Comparison of ENCODE assay signal across 18 cellular contexts in genomic region chr11:66008468-66009101, GRCh38. TPM values are rescaled to one million over a fixed set of nuclear protein-coding genes. Genes with fewer than 3 reads are reported as not detected.
A peak's percentile ranks its signal among the peaks of the same experiment; 100 is the strongest.
DNase-seq lines count a peak whose midpoint lies in the region; ATAC-seq, FAIRE-seq and TF ChIP-seq lines count a peak whose summit lies in the region.
"Had no signal": no experiment of that assay in that cellular context is flagged by ENCODE, and none has a peak within 500 bp of the region (broad histone marks: within the 10 kb centered on the region; RNA-seq: fewer than 3 reads in every experiment).

No MANE protein-coding gene starts in this region.

- peaks cover 0 to 4% of the 10 kb centered on the region in 2 experiments for H4K20me1 ChIP-seq in H1 (replicated peaks in 1 of 2; ENCODE audit: control insufficient read depth in 1 of 2, insufficient read depth in 2 of 2, low read length in 2 of 2)

- H2BK12ac ChIP-seq in H1 (ENCODE audit: low read depth, low read length): no peak overlapping the region; the same call in 1 of the 2 replicates

- H2AFZ ChIP-seq in H1 (ENCODE audit: low read length): no peak overlapping the region

- H3K79me1 ChIP-seq in H1 (ENCODE audit: low read depth, low read length): peaks cover 5% of the 10 kb centered on the region

- H4K91ac ChIP-seq in H1 (replicated peaks; ENCODE audit: insufficient read length, low read length): no peak overlapping the region

- TF ChIP-seq CTCF in H1 (IDR thresholded peaks at IDR 0.05; ENCODE audit: control extremely low read depth in 1 of 3, insufficient read depth in 1 of 3, low read depth in 1 of 3, low read length in 3 of 3): no peak

- no peak for TF ChIP-seq RAD21 in H1 (IDR thresholded peaks at IDR 0.05 in 1 of 2, conservative IDR thresholded peaks at IDR 0.05 in 1 of 2; ENCODE audit: low read depth in 2 of 2, low read length in 2 of 2)

- H2AK5ac ChIP-seq in H1 (ENCODE audit: low read depth, low read length): no peak overlapping the region

- H3K27me3 Mint-ChIP-seq in activated CD4-positive, alpha-beta T cell treated with anti-CD3 and anti-CD28 coated beads, Interleukin-2, amount 10 ng/mL, durations not matched to agents 7 days and 5 days: peaks cover 28% of the 10 kb centered on the region

- DNase-seq in H4 (ENCODE audit: low spot score) (peak; percentile 55), NCI-H82 treated with DMSO at 0.1 percent for 48 hours (lab: John Stamatoyannopoulos, UW; ENCODE audit: unreplicated experiment) (peak; percentile 3), H1 (ENCODE audit: low read depth in 1 of 2, low spot score in 2 of 2) (no peak), renal cortical epithelial cell (ENCODE audit: low read depth) (peak; percentile 10), NOMO-1 treated with dmso at 0.1 percent for 144 hours (lab: John Stamatoyannopoulos, UW; ENCODE audit: unreplicated experiment) (no peak)
- DNase-seq in activated CD4-positive, alpha-beta T cell treated with anti-CD3 and anti-CD28 coated beads, Interleukin-2, amount 10 ng/mL, durations not matched to agents 7 days and 5 days: no peak
- DNase-seq: activated naive CD4-positive, alpha-beta T cell treated with anti-CD3 and anti-CD28 coated beads, Interleukin-2, amount 10 ng/mL, durations not matched to agents 7 days and 5 days; heart right ventricle; left colon; NCI-H2107 had no signal

- H3K14ac ChIP-seq in H1 (ENCODE audit: insufficient read length): no peak overlapping the region

- H4K8ac ChIP-seq in H1 (ENCODE audit: extremely low read depth, insufficient read depth, low read length): peak overlapping the region; percentile 40

- no peak overlapping the region for H3K4me3 Mint-ChIP-seq in activated CD4-positive, alpha-beta T cell treated with anti-CD3 and anti-CD28 coated beads, Interleukin-2, amount 10 ng/mL, durations not matched to agents 7 days and 5 days
- H3K4me3 Mint-ChIP-seq: activated naive CD4-positive, alpha-beta T cell treated with anti-CD3 and anti-CD28 coated beads, Interleukin-2, amount 10 ng/mL, durations not matched to agents 7 days and 5 days; natural killer cell treated with Interleukin-12 subunit alpha and Interleukin-12 subunit beta and Interleukin-15 and Interleukin-18, amount 100 ng/mL, for 72 hours had no signal

- no peak for TF ChIP-seq POLR2A in H1 (IDR thresholded peaks at IDR 0.05; ENCODE audit: control extremely low read depth in 1 of 2, low read depth in 2 of 2, low read length in 2 of 2)

- no peak for TF ChIP-seq EP300 in H1 (IDR thresholded peaks at IDR 0.05; ENCODE audit: borderline replicate concordance in 1 of 2, low read depth in 2 of 2, low read length in 2 of 2)

- no peak overlapping the region for H2BK15ac ChIP-seq in H1 (ENCODE audit: low read length)

- peaks cover 7% of the 10 kb centered on the region for H3K4me1 Mint-ChIP-seq in activated CD4-positive, alpha-beta T cell treated with anti-CD3 and anti-CD28 coated beads, Interleukin-2, amount 10 ng/mL, durations not matched to agents 7 days and 5 days

- H4K5ac ChIP-seq in H1 (ENCODE audit: insufficient read length, low read depth, low read length): no peak overlapping the region

- no peak overlapping the region for H3K27ac Mint-ChIP-seq in activated CD4-positive, alpha-beta T cell treated with anti-CD3 and anti-CD28 coated beads, Interleukin-2, amount 10 ng/mL, durations not matched to agents 7 days and 5 days
- H3K27ac Mint-ChIP-seq: activated naive CD4-positive, alpha-beta T cell treated with anti-CD3 and anti-CD28 coated beads, Interleukin-2, amount 10 ng/mL, durations not matched to agents 7 days and 5 days; natural killer cell treated with Interleukin-12 subunit alpha and Interleukin-12 subunit beta and Interleukin-15 and Interleukin-18, amount 100 ng/mL, for 72 hours had no signal

- peaks cover 0 to 10% (median 4%) of the 10 kb centered on the region in 4 experiments; a peak in 5 of 8 replicates for H3K36me3 ChIP-seq in H1 (ENCODE audit: control insufficient read depth in 2 of 4, insufficient read depth in 4 of 4, low read length in 3 of 4)

- no peak overlapping the region for H3K27ac ChIP-seq in H1 (ENCODE audit: low read depth, low read length)
- H3K27ac ChIP-seq: cardiac muscle cell, heart right ventricle had no signal

- POLR2A ChIA-PET in H1 (lab: Charles Lee; ENCODE audit: partially characterized antibody): interaction anchor here (0.6 to 1.8 kb wide), 9 partner anchors 11 to 296 kb away, joined by 3 to 4 read pairs (median 4); partner anchors contain the start of genes CATSPER1 and MUS81
- POLR2A ChIA-PET in activated CD4-positive, alpha-beta T cell treated with anti-CD3 and anti-CD28 coated beads, Interleukin-2, amount 10 ng/mL, durations not matched to agents 7 days and 5 days (lab: Charles Lee): no interaction called here

- H2BK20ac ChIP-seq in H1 (ENCODE audit: low read length): peak overlapping the region; percentile 86; the same call in 1 of the 2 replicates

- H3K4ac ChIP-seq in H1 (replicated peaks; ENCODE audit: insufficient read length, low read depth, low read length): no peak overlapping the region

- H3K23ac ChIP-seq in H1 (ENCODE audit: insufficient read length): no peak overlapping the region

- H2BK120ac ChIP-seq in H1 (replicated peaks; ENCODE audit: low read depth, low read length): no peak overlapping the region

- H3K9me3 ChIP-seq in H1 (ENCODE audit: insufficient read depth in 2 of 2, low read depth in 1 of 2, low read length in 1 of 2): no peaks in the 10 kb centered on the region
- H3K9me3 ChIP-seq: heart right ventricle had no signal

- H3K9me3 Mint-ChIP-seq in activated CD4-positive, alpha-beta T cell treated with anti-CD3 and anti-CD28 coated beads, Interleukin-2, amount 10 ng/mL, durations not matched to agents 7 days and 5 days: no peaks in the 10 kb centered on the region
- H3K9me3 Mint-ChIP-seq: activated naive CD4-positive, alpha-beta T cell treated with anti-CD3 and anti-CD28 coated beads, Interleukin-2, amount 10 ng/mL, durations not matched to agents 7 days and 5 days; natural killer cell treated with Interleukin-12 subunit alpha and Interleukin-12 subunit beta and Interleukin-15 and Interleukin-18, amount 100 ng/mL, for 72 hours had no signal

- H3K9ac ChIP-seq in H1 (replicated peaks in 1 of 4; ENCODE audit: extremely low read depth in 1 of 4, low read depth in 3 of 4, low read length in 3 of 4): no peak overlapping the region

- no peak overlapping the region for H3K18ac ChIP-seq in H1 (ENCODE audit: extremely low read depth, low read length)

- ATAC-seq in GM21825 (IDR thresholded peaks at IDR 0.05; ENCODE audit: unreplicated experiment): no peak
- ATAC-seq: heart right ventricle, left colon had no signal

- H3K4me2 ChIP-seq in H1 (ENCODE audit: insufficient read depth in 1 of 2, low read depth in 2 of 2, low read length in 2 of 2): no peak overlapping the region
- H3K4me2 ChIP-seq: smooth muscle cell had no signal

- peaks cover 2% of the 10 kb centered on the region; the same call in 1 of the 2 replicates for H3K23me2 ChIP-seq in H1 (ENCODE audit: low read depth, low read length)

- no peak overlapping the region for H3K56ac ChIP-seq in H1 (replicated peaks; ENCODE audit: insufficient read length, low read depth, low read length)

- H2BK5ac ChIP-seq in H1 (ENCODE audit: low read depth, low read length): no peak overlapping the region

- H3K36me3 Mint-ChIP-seq in activated CD4-positive, alpha-beta T cell treated with anti-CD3 and anti-CD28 coated beads, Interleukin-2, amount 10 ng/mL, durations not matched to agents 7 days and 5 days (ENCODE audit: low read depth): peaks cover 7% of the 10 kb centered on the region
- H3K36me3 Mint-ChIP-seq: natural killer cell treated with Interleukin-12 subunit alpha and Interleukin-12 subunit beta and Interleukin-15 and Interleukin-18, amount 100 ng/mL, for 72 hours had no signal

- CTCF ChIA-PET in H1 (lab: Charles Lee; ENCODE audit: partially characterized antibody): interaction anchor here (0.6 to 6.4 kb wide), 17 partner anchors 14 to 675 kb away, joined by 3 to 35 read pairs (median 4); partner anchors contain the start of genes CCDC85B, DPF2 and FIBP
- CTCF ChIA-PET in activated CD4-positive, alpha-beta T cell treated with anti-CD3 and anti-CD28 coated beads, Interleukin-2, amount 10 ng/mL, durations not matched to agents 7 days and 5 days (lab: Charles Lee): interaction anchor here (0.6 to 2.0 kb wide), 7 partner anchors 14 to 439 kb away, joined by 3 to 5 read pairs (median 4); partner anchors contain the start of gene KAT5

- H3K79me2 ChIP-seq in H1 (ENCODE audit: control insufficient read depth in 1 of 2, insufficient read depth in 2 of 2, low read length in 2 of 2): peaks cover 0 to 1% of the 10 kb centered on the region in 2 experiments; a peak in 2 of 4 replicates

- no peak overlapping the region for H3K4me3 ChIP-seq in H1 (ENCODE audit: extremely low read depth in 1 of 4, insufficient read depth in 2 of 4, low read depth in 3 of 4, low read length in 4 of 4)
- H3K4me3 ChIP-seq: cardiac muscle cell, heart right ventricle, smooth muscle cell had no signal

- peaks cover 0 to 20% (median 9%) of the 10 kb centered on the region in 4 experiments; a peak in 5 of 7 replicates for H3K4me1 ChIP-seq in H1 (replicated peaks in 1 of 4; ENCODE audit: control insufficient read depth in 3 of 4, insufficient read depth in 4 of 4, low read length in 3 of 4)

- H3K27me3 ChIP-seq in H1 (replicated peaks in 1 of 4; ENCODE audit: control insufficient read depth in 3 of 4, extremely low read depth in 1 of 4, insufficient read depth in 3 of 4, low read length in 3 of 4): peaks cover 6 to 26% (median 24%) of the 10 kb centered on the region in 4 experiments

- no peak for FAIRE-seq in H1 (lab: Jason Lieb, UNC)
- FAIRE-seq: D721Med had no signal

- 70% methylated on average over 10 of the region's 10 CpGs; no CpG with 5 or more reads in 1 of the 2 experiments for WGBS in H1 (ENCODE audit: extremely low coverage in 1 of 2, insufficient coverage in 1 of 2, insufficient read length in 1 of 2, insufficient replicate concordance in 2 of 2, low coverage in 1 of 2, low lambda C conversion rate in 2 of 2, missing lambda C conversion rate in 1 of 2), 2 experiments

RNA-seq across cellular contexts. Expression of gene CST6, which starts 3.2 kb away (rescaled TPM):
- total RNA-seq in H4 (2014; rRNA removed; shearing (Covaris generic)): not detected in 2 replicates
- 1.6 and 1.8 TPM in 2 replicates for total RNA-seq in H1 (2021; fragmentation: NEBNext Ultra II Directional; extraction: Animal tissue kit (Norgen Biotek cat#: 25700))
- polyA plus RNA-seq in H1 (2011; rRNA removed): 7.6 and 8.6 TPM in 2 replicates
- 7.3 TPM for polyA plus RNA-seq in H1 (2011; cell fraction: cytosol; rRNA removed)
- 5.4 TPM for polyA plus RNA-seq in H1 (2011; cell fraction: nucleus; rRNA removed)
- polyA plus RNA-seq in H1 (2012, experiment 1 of 2): 1.7 to 3.7 TPM (median 3.2 TPM) in 4 replicates
- 2.0 TPM for polyA plus RNA-seq in H1 (2012, experiment 2 of 2)
- 2.4 TPM for polyA plus RNA-seq in H1 (2013, experiment 1 of 2)
- polyA plus RNA-seq in H1 (2013, experiment 2 of 2): 3.8 TPM
- 1.0 TPM in 1 of 2 replicates, not detected in the other for polyA minus RNA-seq in H1 (2011; rRNA and poly(A)+ RNA removed)
- polyA minus RNA-seq in H1 (2011; cell fraction: cytosol; rRNA and poly(A)+ RNA removed): not detected
- not detected for polyA minus RNA-seq in H1 (2011; cell fraction: nucleus; rRNA and poly(A)+ RNA removed)
- 2.3 and 140 TPM in 2 replicates for total RNA-seq in renal cortical epithelial cell
- total RNA-seq in activated CD4-positive, alpha-beta T cell treated with anti-CD3 and anti-CD28 coated beads, Interleukin-2, amount 10 ng/mL, durations not matched to agents 7 days and 5 days: not detected
- total RNA-seq: activated CD8-positive, alpha-beta memory T cell treated with anti-CD3 and anti-CD28 coated beads for 36 hours; cardiac muscle cell; left colon; OCI-LY7; T-helper 2 cell treated with Interferon-gamma antibody and Interleukin-4, amounts not matched to agents 100 ng/mL and 5 ng/mL, for 36 hours had no signal
- polyA plus RNA-seq: cardiac muscle cell had no signal

RNA-seq across cellular contexts. Expression of gene BANF1, which starts 6.3 kb away (rescaled TPM):
- total RNA-seq in H4 (2014; rRNA removed; shearing (Covaris generic)): 31.5 and 85.2 TPM in 2 replicates
- total RNA-seq in H1 (2021; fragmentation: NEBNext Ultra II Directional; extraction: Animal tissue kit (Norgen Biotek cat#: 25700)): 330 and 345 TPM in 2 replicates
- 467 and 516 TPM in 2 replicates for polyA plus RNA-seq in H1 (2011; rRNA removed)
- 279 TPM for polyA plus RNA-seq in H1 (2011; cell fraction: cytosol; rRNA removed)
- polyA plus RNA-seq in H1 (2011; cell fraction: nucleus; rRNA removed): 196 TPM
- polyA plus RNA-seq in H1 (2012, experiment 1 of 2): 272 to 330 TPM (median 304 TPM) in 4 replicates
- polyA plus RNA-seq in H1 (2012, experiment 2 of 2): 664 TPM
- polyA plus RNA-seq in H1 (2013, experiment 1 of 2): 388 TPM
- polyA plus RNA-seq in H1 (2013, experiment 2 of 2): 393 TPM
- polyA minus RNA-seq in H1 (2011; rRNA and poly(A)+ RNA removed): 77.9 and 102 TPM in 2 replicates
- 63.5 TPM for polyA minus RNA-seq in H1 (2011; cell fraction: cytosol; rRNA and poly(A)+ RNA removed)
- polyA minus RNA-seq in H1 (2011; cell fraction: nucleus; rRNA and poly(A)+ RNA removed): 47.2 TPM
- total RNA-seq in renal cortical epithelial cell: 10.6 and 14.3 TPM in 2 replicates
- total RNA-seq in activated CD4-positive, alpha-beta T cell treated with anti-CD3 and anti-CD28 coated beads, Interleukin-2, amount 10 ng/mL, durations not matched to agents 7 days and 5 days: 100 to 1,000 TPM; 223 to 236 TPM

RNA-seq across cellular contexts. Expression of gene EIF1AD, which starts 6.6 kb away (rescaled TPM):
- 20.7 and 32.4 TPM in 2 replicates for total RNA-seq in H4 (2014; rRNA removed; shearing (Covaris generic))
- total RNA-seq in H1 (2021; fragmentation: NEBNext Ultra II Directional; extraction: Animal tissue kit (Norgen Biotek cat#: 25700)): 35.8 and 39.9 TPM in 2 replicates
- polyA plus RNA-seq in H1 (2011; rRNA removed): 29.5 and 32.6 TPM in 2 replicates
- 31.9 TPM for polyA plus RNA-seq in H1 (2011; cell fraction: cytosol; rRNA removed)
- 21.0 TPM for polyA plus RNA-seq in H1 (2011; cell fraction: nucleus; rRNA removed)
- polyA plus RNA-seq in H1 (2012, experiment 1 of 2): 27.2 to 28.5 TPM (median 27.4 TPM) in 4 replicates
- polyA plus RNA-seq in H1 (2012, experiment 2 of 2): 17.3 TPM
- polyA plus RNA-seq in H1 (2013, experiment 1 of 2): 22.8 TPM
- polyA plus RNA-seq in H1 (2013, experiment 2 of 2): 22.6 TPM
- 55.2 and 66.1 TPM in 2 replicates for polyA minus RNA-seq in H1 (2011; rRNA and poly(A)+ RNA removed)
- 21.1 TPM for polyA minus RNA-seq in H1 (2011; cell fraction: cytosol; rRNA and poly(A)+ RNA removed)
- 16.9 TPM for polyA minus RNA-seq in H1 (2011; cell fraction: nucleus; rRNA and poly(A)+ RNA removed)
- total RNA-seq in renal cortical epithelial cell: 38.0 and 39.0 TPM in 2 replicates
- 10 to 100 TPM; 50.4 to 54.4 TPM for total RNA-seq in activated CD4-positive, alpha-beta T cell treated with anti-CD3 and anti-CD28 coated beads, Interleukin-2, amount 10 ng/mL, durations not matched to agents 7 days and 5 days

RNA-seq across cellular contexts. Expression of gene CATSPER1, which starts 17.7 kb away (rescaled TPM):
- 2.6 and 4.6 TPM in 2 replicates for total RNA-seq in H4 (2014; rRNA removed; shearing (Covaris generic))
- total RNA-seq in H1 (2021; fragmentation: NEBNext Ultra II Directional; extraction: Animal tissue kit (Norgen Biotek cat#: 25700)): not detected in 2 replicates
- polyA plus RNA-seq in H1 (2011; rRNA removed): not detected in 2 replicates
- not detected for polyA plus RNA-seq in H1 (2011; cell fraction: cytosol; rRNA removed)
- polyA plus RNA-seq in H1 (2011; cell fraction: nucleus; rRNA removed): 0.07 TPM
- polyA plus RNA-seq in H1 (2012, experiment 1 of 2): not detected in 4 replicates
- polyA plus RNA-seq in H1 (2012, experiment 2 of 2): not detected
- polyA plus RNA-seq in H1 (2013, experiment 1 of 2): not detected
- polyA plus RNA-seq in H1 (2013, experiment 2 of 2): not detected
- not detected in 2 replicates for polyA minus RNA-seq in H1 (2011; rRNA and poly(A)+ RNA removed)
- polyA minus RNA-seq in H1 (2011; cell fraction: cytosol; rRNA and poly(A)+ RNA removed): not detected
- polyA minus RNA-seq in H1 (2011; cell fraction: nucleus; rRNA and poly(A)+ RNA removed): not detected
- total RNA-seq in renal cortical epithelial cell: 0.65 TPM in 1 of 2 replicates, not detected in the other
- total RNA-seq in activated CD4-positive, alpha-beta T cell treated with anti-CD3 and anti-CD28 coated beads, Interleukin-2, amount 10 ng/mL, durations not matched to agents 7 days and 5 days: not detected
- total RNA-seq: activated CD8-positive, alpha-beta memory T cell treated with anti-CD3 and anti-CD28 coated beads for 36 hours; cardiac muscle cell; OCI-LY7; smooth muscle cell had no signal
- polyA plus RNA-seq: cardiac muscle cell had no signal

RNA-seq across cellular contexts. Expression of gene GAL3ST3, which starts 40.4 kb away (rescaled TPM):
- not detected in 2 replicates for total RNA-seq in H4 (2014; rRNA removed; shearing (Covaris generic))
- 21.1 and 21.4 TPM in 2 replicates for total RNA-seq in H1 (2021; fragmentation: NEBNext Ultra II Directional; extraction: Animal tissue kit (Norgen Biotek cat#: 25700))
- 21.1 and 35.0 TPM in 2 replicates for polyA plus RNA-seq in H1 (2011; rRNA removed)
- 17.0 TPM for polyA plus RNA-seq in H1 (2011; cell fraction: cytosol; rRNA removed)
- 26.0 TPM for polyA plus RNA-seq in H1 (2011; cell fraction: nucleus; rRNA removed)
- 10.8 to 19.1 TPM (median 17.8 TPM) in 4 replicates for polyA plus RNA-seq in H1 (2012, experiment 1 of 2)
- 15.7 TPM for polyA plus RNA-seq in H1 (2012, experiment 2 of 2)
- polyA plus RNA-seq in H1 (2013, experiment 1 of 2): 24.0 TPM
- 27.1 TPM for polyA plus RNA-seq in H1 (2013, experiment 2 of 2)
- 4.0 and 4.9 TPM in 2 replicates for polyA minus RNA-seq in H1 (2011; rRNA and poly(A)+ RNA removed)
- polyA minus RNA-seq in H1 (2011; cell fraction: cytosol; rRNA and poly(A)+ RNA removed): 14.5 TPM
- 14.6 TPM for polyA minus RNA-seq in H1 (2011; cell fraction: nucleus; rRNA and poly(A)+ RNA removed)
- total RNA-seq in renal cortical epithelial cell: 0.87 and 1.8 TPM in 2 replicates
- total RNA-seq in activated CD4-positive, alpha-beta T cell treated with anti-CD3 and anti-CD28 coated beads, Interleukin-2, amount 10 ng/mL, durations not matched to agents 7 days and 5 days: not detected
- total RNA-seq: left colon; natural killer cell treated with Interleukin-12 subunit alpha and Interleukin-12 subunit beta and Interleukin-15 and Interleukin-18, amount 100 ng/mL, for 72 hours; OCI-LY7; T-helper 2 cell treated with Interferon-gamma antibody and Interleukin-4, amounts not matched to agents 100 ng/mL and 5 ng/mL, for 36 hours had no signal

Comparison
In these comparisons a context has a peak if more than half of its experiments do, and no peak if none do; other contexts are left out.
1. DNase-seq: peak in H4 (single experiment), NCI-H82 treated with DMSO at 0.1 percent for 48 hours (single experiment) and renal cortical epithelial cell (single experiment); none in H1 (0 of 2), NOMO-1 treated with dmso at 0.1 percent for 144 hours (single experiment) and activated CD4-positive, alpha-beta T cell treated with anti-CD3 and anti-CD28 coated beads, Interleukin-2, amount 10 ng/mL, durations not matched to agents 7 days and 5 days (single experiment).